In the genomic region with DNA sequence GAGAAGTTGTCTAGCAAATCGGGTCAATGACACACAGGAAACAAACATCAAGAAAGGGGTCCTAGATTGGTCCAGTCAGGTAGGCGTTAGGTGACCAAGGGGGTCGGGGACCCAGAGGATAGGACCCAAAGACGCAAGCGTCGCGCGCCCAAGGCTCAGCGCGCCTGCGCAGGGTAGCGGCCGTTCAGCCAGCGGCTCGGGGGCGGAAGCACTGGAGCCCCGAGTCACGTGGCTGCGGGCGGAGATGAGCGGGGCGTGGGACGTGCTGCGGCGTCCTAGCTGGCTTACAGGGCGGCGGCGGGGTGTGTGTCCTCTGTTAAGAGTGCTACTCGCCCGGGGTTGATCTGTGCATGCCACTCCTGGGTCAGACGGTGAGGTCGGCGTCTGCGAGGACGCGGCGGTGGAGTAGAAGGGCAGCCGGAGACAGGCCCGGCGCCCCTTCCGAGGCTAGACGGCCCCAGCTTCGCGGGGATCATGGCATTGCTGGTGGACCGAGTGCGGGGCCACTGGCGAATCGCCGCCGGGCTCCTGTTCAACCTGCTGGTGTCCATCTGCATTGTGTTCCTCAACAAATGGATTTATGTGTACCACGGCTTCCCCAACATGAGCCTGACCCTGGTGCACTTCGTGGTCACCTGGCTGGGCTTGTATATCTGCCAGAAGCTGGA, we compare ENCODE assay signal across 8 cellular contexts. TPM values are rescaled to one million over a fixed set of nuclear protein-coding genes. Genes with fewer than 3 reads are reported as not detected.
A peak's percentile ranks its signal among the peaks of the same experiment; 100 is the strongest.
DNase-seq lines count a peak whose midpoint lies in the region; TF ChIP-seq lines count a peak whose summit lies in the region.

A gene (plus strand): TSS at position 273 of the 668 bp plus-strand sequence. CDS start 202 bp downstream, at position 475.

- TF ChIP-seq CTCF in MM.1S (IDR thresholded peaks at IDR 0.05; ENCODE audit: low read length): no peak

- H3K9ac ChIP-seq in MM.1S (ENCODE audit: low read length): peak within 1 kb of the TSS; percentile 71

- H3K4me1 ChIP-seq in HAP-1: peaks cover 13% of the 10 kb centered on the region
- H3K4me1 ChIP-seq in MM.1S (ENCODE audit: low read length): peaks cover 8% of the 10 kb centered on the region; the same call in 1 of the 2 replicates
- peaks cover 17% of the 10 kb centered on the region for H3K4me1 ChIP-seq in neuron (ENCODE audit: insufficient read depth, low read length)

- peak within 1 kb of the TSS; percentile 81 for H3K4me2 ChIP-seq in MM.1S (ENCODE audit: low read depth, low read length)

- H3K9me3 ChIP-seq in HAP-1 (no peaks in the 10 kb centered on the region), MM.1S (replicated peaks; ENCODE audit: insufficient read depth, low read length) (no peaks in the 10 kb centered on the region), neuron (ENCODE audit: low read length) (no peaks in the 10 kb centered on the region)

- H3K36me3 ChIP-seq in HAP-1 (replicated peaks) (peaks cover 6% of the 10 kb centered on the region), MM.1S (replicated peaks; ENCODE audit: insufficient read depth, low read length) (no peaks in the 10 kb centered on the region; the same call in 1 of the 2 replicates), neuron (ENCODE audit: insufficient read depth, low read length) (peaks cover 28% of the 10 kb centered on the region)

- DNase-seq in G401 (ENCODE audit: low spot score): peak; percentile 95
- peak; percentile 91 to 96 for DNase-seq in HAP-1 (ENCODE audit: low spot score in 2 of 2)
- peak; percentile 97 for DNase-seq in MM.1S
- DNase-seq in SHP77 treated with DMSO at 0.1 percent for 48 hours (lab: John Stamatoyannopoulos, UW): peak; percentile 87
- peak; percentile 85 for DNase-seq in activated gamma-delta T cell treated with anti-CD3 and anti-CD28 coated beads, Interleukin-2, amount 50 U/mL, for 16 hours (ENCODE audit: low read depth)
- peak; percentile 86 for DNase-seq in foreskin melanocyte
- peak; percentile 81 for DNase-seq in stromal cell of bone marrow (ENCODE audit: low read depth)

- in situ Hi-C loops in G401 (cut with HindIII; ENCODE audit: low sequenced_read_pairs) (no loop called here), HAP-1 (cut with MboI; ENCODE audit: low sequenced_read_pairs) (no loop called here)

- H3K27me3 ChIP-seq in HAP-1 (ENCODE audit: low read depth) (no peaks in the 10 kb centered on the region), MM.1S (replicated peaks; ENCODE audit: insufficient read depth, low read length) (no peaks in the 10 kb centered on the region), neuron (ENCODE audit: insufficient read depth, low read length) (no peaks in the 10 kb centered on the region)

- no peaks in the 10 kb centered on the region for H3K9me2 ChIP-seq in MM.1S (replicated peaks; ENCODE audit: insufficient read depth, low read length)

- no peaks in the 10 kb centered on the region for H3F3A ChIP-seq in MM.1S (ENCODE audit: insufficient read depth, low read length)

- peak within 1 kb of the TSS; percentile 31; the same call in 1 of the 2 replicates for H3K27ac ChIP-seq in MM.1S (ENCODE audit: low read length)

- peak within 1 kb of the TSS; percentile 62 for H3K4me3 ChIP-seq in HAP-1
- H3K4me3 ChIP-seq in MM.1S (ENCODE audit: low read length): peak within 1 kb of the TSS; percentile 77
- peak within 1 kb of the TSS; percentile 89 for H3K4me3 ChIP-seq in neuron (ENCODE audit: low read length)

- no peaks in the 10 kb centered on the region for H4K20me1 ChIP-seq in MM.1S (ENCODE audit: insufficient read depth, low read length)

- peaks cover 22% of the 10 kb centered on the region for H3K79me2 ChIP-seq in MM.1S (ENCODE audit: low read length)

- H2AFZ ChIP-seq in MM.1S (ENCODE audit: low read length): peak within 1 kb of the TSS; percentile 92
- H2AFZ ChIP-seq in neuron (ENCODE audit: low read depth, low read length): peak within 1 kb of the TSS; percentile 93

RNA-seq across cellular contexts. Expression of the gene that starts here (rescaled TPM):
- 1.5 and 2.0 TPM in 2 replicates for total RNA-seq in G401 (2014; rRNA removed; shearing (Covaris generic))

Comparison
In these comparisons a context has a peak if more than half of its experiments do, and no peak if none do; other contexts are left out.
1. Peak in every context shown above with its lines: DNase-seq, H3K4me3 ChIP-seq and H3K27ac ChIP-seq.